ENCODE assay signal across 23 cellular contexts in genomic region chr2:33788044-33788443, GRCh38.
A peak's percentile ranks its signal among the peaks of the same experiment; 100 is the strongest.
DNase-seq lines count a peak whose midpoint lies in the region; ATAC-seq and TF ChIP-seq lines count a peak whose summit lies in the region.
"Had no signal": no experiment of that assay in that cellular context is flagged by ENCODE, and none has a peak within 500 bp of the region (broad histone marks: within the 10 kb centered on the region; RNA-seq: fewer than 3 reads in every experiment).

No MANE protein-coding gene starts in this region.

- H3K4me3 ChIP-seq in gastroesophageal sphincter, result no peak overlapping the region
- H3K4me3 ChIP-seq: BLaER1, thoracic aorta had no signal

- no peak overlapping the region for H3K27ac ChIP-seq in gastroesophageal sphincter
- H3K27ac ChIP-seq: BLaER1, neutrophil, thoracic aorta had no signal

- peak; percentile 23 for DNase-seq in GM04503 (ENCODE audit: low read depth)
- DNase-seq in amniotic stem cell (lab: John Stamatoyannopoulos, UW), result peak; percentile 32
- peak; percentile 23 for DNase-seq in fibroblast of the conjunctiva (ENCODE audit: low read depth)
- no peak for DNase-seq in HUDEP-2 (lab: John Stamatoyannopoulos, UW; ENCODE audit: unreplicated experiment in 76 of 76)
- DNase-seq: activated CD4-positive, alpha-beta T cell treated with anti-CD3 and anti-CD28 coated beads for 1 hour; activated CD8-positive, alpha-beta memory T cell treated with anti-CD3 and anti-CD28 coated beads for 24 hours; activated naive CD4-positive, alpha-beta T cell; activated T-cell treated with anti-CD3 and anti-CD28 coated beads, Interleukin-2, amount 50 U/mL, for 24 hours; COR-L47; DMS79; H9; KG1; NCI-H1930; Right ventricle myocardium superior; stimulated activated CD4-positive, alpha-beta T cell treated with anti-CD3 and anti-CD28 coated beads, Interleukin-2, amount 100 ng/mL, for 48 hours; stimulated activated naive B cell treated with anti-CD40 and anti-IgM and Interleukin-4, amounts not matched to agents 10 μg/mL and 1 μg/mL and 100 μg/mL, for 72 hours had no signal

- H3K27me3 ChIP-seq in gastroesophageal sphincter, result no peaks in the 10 kb centered on the region
- H3K27me3 ChIP-seq: BLaER1, neutrophil had no signal

- ATAC-seq in GM21528 (IDR thresholded peaks at IDR 0.05; ENCODE audit: low FRiP score, unreplicated experiment), result no peak
- no peak for ATAC-seq in gastroesophageal sphincter
- no peak for ATAC-seq in HG03442 (IDR thresholded peaks at IDR 0.05; ENCODE audit: unreplicated experiment)
- ATAC-seq: esophagus mucosa; stimulated activated naive B cell treated with anti-CD40 and anti-IgM and Interleukin-4, amounts not matched to agents 10 μg/mL and 1 μg/mL and 100 μg/mL, for 72 hours had no signal

- no peaks in the 10 kb centered on the region for H3K36me3 ChIP-seq in gastroesophageal sphincter
- H3K36me3 ChIP-seq: BLaER1, neutrophil, thoracic aorta had no signal

- TF ChIP-seq EP300 in gastroesophageal sphincter (IDR thresholded peaks at IDR 0.05), result no peak

- no peak for TF ChIP-seq CTCF in gastroesophageal sphincter (IDR thresholded peaks at IDR 0.05)

- no peaks in the 10 kb centered on the region for H3K4me1 ChIP-seq in gastroesophageal sphincter

- H3K9me3 ChIP-seq in gastroesophageal sphincter, result no peaks in the 10 kb centered on the region
- H3K9me3 ChIP-seq: BLaER1, neutrophil, thoracic aorta had no signal

- WGBS in gastroesophageal sphincter (ENCODE audit: low coverage in 1 of 2), 2 donors, result 82 to 86% methylated on average over 1 of the region's 1 CpG

- TF ChIP-seq POLR2A in gastroesophageal sphincter (IDR thresholded peaks at IDR 0.05), result no peak

Comparison
In these comparisons a context has a peak if more than half of its experiments do, and no peak if none do; other contexts are left out.
1. DNase-seq: peak in GM04503 (single experiment), amniotic stem cell (single experiment) and fibroblast of the conjunctiva (single experiment); none in HUDEP-2 (0 of 76).